Comparison of ENCODE assay signal across 8 cellular contexts in the genomic region with DNA sequence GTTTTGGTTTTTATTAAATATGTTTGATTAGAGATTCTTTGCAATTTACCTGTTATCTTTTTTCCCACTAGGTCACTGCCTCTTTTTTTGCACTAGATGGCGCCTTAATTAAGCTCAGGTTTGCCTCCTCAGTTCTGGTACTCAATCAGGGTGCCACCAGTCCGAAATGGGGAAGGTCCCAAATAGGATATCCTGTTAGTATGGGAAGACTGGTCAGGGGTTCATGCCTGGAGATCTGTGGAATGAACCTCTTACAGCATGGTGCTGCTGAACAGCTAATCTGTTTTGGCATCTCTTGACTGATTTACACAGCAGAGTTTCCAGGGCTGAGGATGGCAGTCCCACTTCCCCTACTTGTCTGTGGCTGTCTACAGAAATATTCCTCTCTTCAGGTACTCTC. TPM values are rescaled to one million over a fixed set of nuclear protein-coding genes. Genes with fewer than 3 reads are reported as not detected.
DNase-seq lines count a peak whose midpoint lies in the region; ATAC-seq, FAIRE-seq and TF ChIP-seq lines count a peak whose summit lies in the region.
"Had no signal": no experiment of that assay in that cellular context is flagged by ENCODE, and none has a peak within 500 bp of the region (broad histone marks: within the 10 kb centered on the region; RNA-seq: fewer than 3 reads in every experiment).

No MANE protein-coding gene starts in this region.

- H3K36me3 ChIP-seq in GM06990 (ENCODE audit: control insufficient read depth, insufficient read depth, low read length) = no peaks in the 10 kb centered on the region

- ATAC-seq in HG03039 (IDR thresholded peaks at IDR 0.05; ENCODE audit: unreplicated experiment) = no peak

- no peaks in the 10 kb centered on the region for H3K9me3 Mint-ChIP-seq in HFFc6
- H3K9me3 Mint-ChIP-seq in activated T-helper 1 cell treated with anti-CD3 and anti-CD28 coated beads, Interleukin-12 subunit alpha, Interleukin-12 subunit beta, Interleukin-2, Interleukin-4 antibody, amounts not matched to agents 30 ng/mL and 10 ng/mL and 1 ng/mL, durations not matched to agents 14 hours and 24 hours and 36 hours = no peaks in the 10 kb centered on the region

- no peaks in the 10 kb centered on the region for H3K36me3 Mint-ChIP-seq in HFFc6 (ENCODE audit: low read depth)
- peaks cover 2% of the 10 kb centered on the region for H3K36me3 Mint-ChIP-seq in activated T-helper 1 cell treated with anti-CD3 and anti-CD28 coated beads, Interleukin-12 subunit alpha, Interleukin-12 subunit beta, Interleukin-2, Interleukin-4 antibody, amounts not matched to agents 30 ng/mL and 10 ng/mL and 1 ng/mL, durations not matched to agents 14 hours and 24 hours and 36 hours (ENCODE audit: low read depth)

- no peak overlapping the region for H3K4me3 ChIP-seq in GM06990 (replicated peaks; ENCODE audit: low read depth, low read length)

- peak; percentile 60 for TF ChIP-seq CTCF in GM06990 (IDR thresholded peaks at IDR 0.05; ENCODE audit: insufficient read depth, low read length, poor library complexity, severe bottlenecking)
- peak; percentile 64 for TF ChIP-seq CTCF in HFFc6 (IDR thresholded peaks at IDR 0.05)

- FAIRE-seq in HTR-8/SVneo (lab: Jason Lieb, UNC) = no peak
- FAIRE-seq: TTC549 had no signal

- H3K27ac ChIP-seq in caudate nucleus (ENCODE audit: low read depth, low read length) = no peak overlapping the region

- intact Hi-C loops in activated T-helper 1 cell treated with anti-CD3 and anti-CD28 coated beads, Interleukin-12 subunit alpha, Interleukin-12 subunit beta, Interleukin-2, Interleukin-4 antibody, amounts not matched to agents 30 ng/mL and 10 ng/mL and 1 ng/mL, durations not matched to agents 14 hours and 24 hours and 36 hours (cut with micrococcal nuclease) = loop anchor here (1.0 kb wide), 1 partner anchor 52 kb away; no protein-coding TSS in a partner anchor

- H3K4me1 Mint-ChIP-seq in HFFc6 (ENCODE audit: low read depth) = peaks cover 10% of the 10 kb centered on the region
- H3K4me1 Mint-ChIP-seq in activated T-helper 1 cell treated with anti-CD3 and anti-CD28 coated beads, Interleukin-12 subunit alpha, Interleukin-12 subunit beta, Interleukin-2, Interleukin-4 antibody, amounts not matched to agents 30 ng/mL and 10 ng/mL and 1 ng/mL, durations not matched to agents 14 hours and 24 hours and 36 hours (ENCODE audit: low read depth) = peaks cover 34% of the 10 kb centered on the region

- no peak overlapping the region for H3K4me3 Mint-ChIP-seq in HFFc6
- H3K4me3 Mint-ChIP-seq in activated T-helper 1 cell treated with anti-CD3 and anti-CD28 coated beads, Interleukin-12 subunit alpha, Interleukin-12 subunit beta, Interleukin-2, Interleukin-4 antibody, amounts not matched to agents 30 ng/mL and 10 ng/mL and 1 ng/mL, durations not matched to agents 14 hours and 24 hours and 36 hours = no peak overlapping the region

- H3K27me3 Mint-ChIP-seq in HFFc6 (ENCODE audit: insufficient read depth) = peaks cover 2% of the 10 kb centered on the region; the same call in 1 of the 2 replicates
- no peaks in the 10 kb centered on the region for H3K27me3 Mint-ChIP-seq in activated T-helper 1 cell treated with anti-CD3 and anti-CD28 coated beads, Interleukin-12 subunit alpha, Interleukin-12 subunit beta, Interleukin-2, Interleukin-4 antibody, amounts not matched to agents 30 ng/mL and 10 ng/mL and 1 ng/mL, durations not matched to agents 14 hours and 24 hours and 36 hours (ENCODE audit: insufficient read depth)

- no peak for DNase-seq in GM06990 (ENCODE audit: extremely low read depth, insufficient read length)
- no peak for DNase-seq in HFFc6
- DNase-seq in activated T-helper 1 cell treated with anti-CD3 and anti-CD28 coated beads, Interleukin-12 subunit alpha, Interleukin-12 subunit beta, Interleukin-2, Interleukin-4 antibody, amounts not matched to agents 30 ng/mL and 10 ng/mL and 1 ng/mL, durations not matched to agents 14 hours and 24 hours and 36 hours (ENCODE audit: low spot score) = no peak
- peak; percentile 5 for DNase-seq in left kidney (ENCODE audit: low read depth, low spot score)
- DNase-seq in caudate nucleus (lab: John Stamatoyannopoulos, UW) = no peak
- DNase-seq in HTR-8/SVneo (ENCODE audit: insufficient read length, low spot score) = no peak

- H3K27ac Mint-ChIP-seq in HFFc6 = no peak overlapping the region
- peak overlapping the region; percentile 12 for H3K27ac Mint-ChIP-seq in activated T-helper 1 cell treated with anti-CD3 and anti-CD28 coated beads, Interleukin-12 subunit alpha, Interleukin-12 subunit beta, Interleukin-2, Interleukin-4 antibody, amounts not matched to agents 30 ng/mL and 10 ng/mL and 1 ng/mL, durations not matched to agents 14 hours and 24 hours and 36 hours

- H3K27me3 ChIP-seq in GM06990 (replicated peaks; ENCODE audit: control insufficient read depth, insufficient read depth, low read length) = no peaks in the 10 kb centered on the region

RNA-seq across cellular contexts. Expression of gene VSIG1, which starts 24.2 kb away (rescaled TPM):
- not detected for total RNA-seq in HFFc6 (2021; fragmentation: NEBNext Ultra II Directional; extraction: Animal tissue kit (Norgen Biotek cat#: 25700))
- total RNA-seq in activated T-helper 1 cell treated with anti-CD3 and anti-CD28 coated beads, Interleukin-12 subunit alpha, Interleukin-12 subunit beta, Interleukin-2, Interleukin-4 antibody, amounts not matched to agents 30 ng/mL and 10 ng/mL and 1 ng/mL, durations not matched to agents 14 hours and 24 hours and 36 hours = 0.73 TPM in 1 of 2 replicates, not detected in the other

RNA-seq across cellular contexts. Expression of gene TEX13B, which starts 38.5 kb away (rescaled TPM):
- not detected for total RNA-seq in HFFc6 (2021; fragmentation: NEBNext Ultra II Directional; extraction: Animal tissue kit (Norgen Biotek cat#: 25700))
- not detected in 2 replicates for total RNA-seq in activated T-helper 1 cell treated with anti-CD3 and anti-CD28 coated beads, Interleukin-12 subunit alpha, Interleukin-12 subunit beta, Interleukin-2, Interleukin-4 antibody, amounts not matched to agents 30 ng/mL and 10 ng/mL and 1 ng/mL, durations not matched to agents 14 hours and 24 hours and 36 hours
